ENCODE assay signal across 8 cellular contexts in genomic region chr11:111923351-111923788, GRCh38. TPM values are rescaled to one million over a fixed set of nuclear protein-coding genes. Genes with fewer than 3 reads are reported as not detected.
DNase-seq lines count a peak whose midpoint lies in the region; ATAC-seq, FAIRE-seq and TF ChIP-seq lines count a peak whose summit lies in the region.

No MANE protein-coding gene starts in this region.

- H3K27me3 Mint-ChIP-seq in H9 (ENCODE audit: low read depth) (no peaks in the 10 kb centered on the region), brain (peaks cover 10% of the 10 kb centered on the region)
- peaks cover 13% of the 10 kb centered on the region for H3K27me3 Mint-ChIP-seq in activated CD4-positive, alpha-beta T cell treated with anti-CD3 and anti-CD28 coated beads, Interleukin-2, amount 10 ng/mL, durations not matched to agents 7 days and 5 days

- no peak overlapping the region for H3K23ac ChIP-seq in H9 (ENCODE audit: insufficient read length, low read depth, low read length)

- no peak for FAIRE-seq in keratinocyte (lab: Jason Lieb, UNC)

- peak overlapping the region in 2 of 3 experiments; percentile 37 to 88; a peak in 3 of 7 replicates for H3K27ac Mint-ChIP-seq in H9
- peak overlapping the region; percentile 64 to 98 (median 94) for H3K27ac Mint-ChIP-seq in brain
- no peak overlapping the region for H3K27ac Mint-ChIP-seq in activated CD4-positive, alpha-beta T cell treated with anti-CD3 and anti-CD28 coated beads, Interleukin-2, amount 10 ng/mL, durations not matched to agents 7 days and 5 days

- no peak for TF ChIP-seq CTCF in H9 (conservative IDR thresholded peaks at IDR 0.05)
- no peak for TF ChIP-seq CTCF in brain (conservative IDR thresholded peaks at IDR 0.05)
- TF ChIP-seq CTCF in keratinocyte (optimal IDR thresholded peaks at IDR 0.05 in 1 of 3, IDR thresholded peaks at IDR 0.05 in 1 of 3, conservative IDR thresholded peaks at IDR 0.05 in 1 of 3; ENCODE audit: extremely low read depth in 1 of 3, insufficient read depth in 2 of 3, low read length in 3 of 3), result no peak
- no peak for TF ChIP-seq CTCF in smooth muscle cell (IDR thresholded peaks at IDR 0.05; ENCODE audit: borderline replicate concordance, insufficient read depth, poor library complexity, severe bottlenecking)

- H4K5ac ChIP-seq in H9 (ENCODE audit: insufficient read length, low read depth, low read length), result no peak overlapping the region

- ATAC-seq in GM21786 (IDR thresholded peaks at IDR 0.05; ENCODE audit: unreplicated experiment), result no peak

- H4K20me1 ChIP-seq in H9 (ENCODE audit: control insufficient read depth, insufficient read depth, insufficient read length), result no peaks in the 10 kb centered on the region
- no peaks in the 10 kb centered on the region for H4K20me1 ChIP-seq in keratinocyte (ENCODE audit: control insufficient read depth, extremely low read depth, insufficient read depth, low read length)
- no peaks in the 10 kb centered on the region for H4K20me1 ChIP-seq in smooth muscle cell (ENCODE audit: low read depth)

- H3K36me3 Mint-ChIP-seq in H9 (ENCODE audit: insufficient read depth in 1 of 3, low read depth in 3 of 3) (no peaks in the 10 kb centered on the region), brain (no peaks in the 10 kb centered on the region)
- no peaks in the 10 kb centered on the region for H3K36me3 Mint-ChIP-seq in activated CD4-positive, alpha-beta T cell treated with anti-CD3 and anti-CD28 coated beads, Interleukin-2, amount 10 ng/mL, durations not matched to agents 7 days and 5 days (ENCODE audit: low read depth)

- H3K9me1 ChIP-seq in keratinocyte (ENCODE audit: control insufficient read depth, extremely low read depth, insufficient read depth, low read length), result no peaks in the 10 kb centered on the region

- H3K4me1 Mint-ChIP-seq in H9 (peaks cover 36 to 40% of the 10 kb centered on the region in 2 experiments), brain (peaks cover 56% of the 10 kb centered on the region)
- H3K4me1 Mint-ChIP-seq in activated CD4-positive, alpha-beta T cell treated with anti-CD3 and anti-CD28 coated beads, Interleukin-2, amount 10 ng/mL, durations not matched to agents 7 days and 5 days, result peaks cover 20% of the 10 kb centered on the region

- POLR2A ChIA-PET in activated CD4-positive, alpha-beta T cell treated with anti-CD3 and anti-CD28 coated beads, Interleukin-2, amount 10 ng/mL, durations not matched to agents 7 days and 5 days (lab: Charles Lee), result no interaction called here

- no peak overlapping the region for H3K18ac ChIP-seq in H9 (ENCODE audit: insufficient read length, low read depth, low read length)

- CTCF ChIA-PET in activated CD4-positive, alpha-beta T cell treated with anti-CD3 and anti-CD28 coated beads, Interleukin-2, amount 10 ng/mL, durations not matched to agents 7 days and 5 days (lab: Charles Lee), result interaction anchor here (0.5 kb wide), 1 partner anchor 304 kb away, joined by 3 read pairs; no protein-coding TSS in a partner anchor

- no peaks in the 10 kb centered on the region for H3K79me1 ChIP-seq in H9 (ENCODE audit: insufficient read depth, low read depth, low read length, poor library complexity, severe bottlenecking)

- H4K91ac ChIP-seq in H9 (ENCODE audit: insufficient read length, low read depth, low read length), result no peak overlapping the region

- H3K27ac ChIP-seq in H9 (ENCODE audit: insufficient read length, low read depth, low read length), result no peak overlapping the region
- H3K27ac ChIP-seq in keratinocyte (ENCODE audit: control insufficient read depth, insufficient read depth, low read length), result no peak overlapping the region
- peak overlapping the region; percentile 45 for H3K27ac ChIP-seq in smooth muscle cell (ENCODE audit: low read depth)

- no peak overlapping the region for H3K56ac ChIP-seq in H9 (ENCODE audit: insufficient read length, low read depth, low read length)

- no peak overlapping the region for H3K4me2 ChIP-seq in H9 (ENCODE audit: insufficient read depth, insufficient read length, low read length)
- peak overlapping the region; percentile 10 for H3K4me2 ChIP-seq in keratinocyte (ENCODE audit: control insufficient read depth, extremely low read depth, insufficient read depth, low read depth, low read length)
- peak overlapping the region; percentile 46 for H3K4me2 ChIP-seq in smooth muscle cell

- H3K14ac ChIP-seq in H9 (ENCODE audit: insufficient read depth, low read length), result no peak overlapping the region; the same call in 1 of the 2 replicates

- no peak overlapping the region for H2AK5ac ChIP-seq in H9 (ENCODE audit: insufficient read length, low read length)

- H3K23me2 ChIP-seq in H9 (ENCODE audit: insufficient read length, low read depth, low read length, poor library complexity, severe bottlenecking), result peaks cover 5% of the 10 kb centered on the region

- DNase-seq in H9, result no peak
- DNase-seq in keratinocyte (ENCODE audit: low read depth, low spot score), result no peak
- no peak for DNase-seq in smooth muscle cell (lab: John Stamatoyannopoulos, UW; ENCODE audit: unreplicated experiment)
- DNase-seq in NCI-H1694 (lab: John Stamatoyannopoulos, UW), result no peak
- no peak for DNase-seq in activated CD4-positive, alpha-beta T cell treated with anti-CD3 and anti-CD28 coated beads, Interleukin-2, amount 10 ng/mL, durations not matched to agents 7 days and 5 days
- DNase-seq in Kasumi-1 (lab: John Stamatoyannopoulos, UW), result no peak

- no peak overlapping the region for H2BK5ac ChIP-seq in H9 (ENCODE audit: insufficient read length, low read length)

- H4K8ac ChIP-seq in H9 (replicated peaks; ENCODE audit: insufficient read length, low read depth, low read length), result no peak overlapping the region

- no peak overlapping the region for H2BK12ac ChIP-seq in H9 (ENCODE audit: insufficient read length, low read depth, low read length)

- no peaks in the 10 kb centered on the region for H3K27me3 ChIP-seq in H9 (ENCODE audit: insufficient read depth, low read length)
- no peaks in the 10 kb centered on the region for H3K27me3 ChIP-seq in keratinocyte (ENCODE audit: control insufficient read depth, extremely low read depth, insufficient read depth, low read length)
- H3K27me3 ChIP-seq in smooth muscle cell (ENCODE audit: low read depth), result no peaks in the 10 kb centered on the region

- H3F3A ChIP-seq in smooth muscle cell (ENCODE audit: low read depth), result peaks cover 3% of the 10 kb centered on the region

- no peak overlapping the region for H3K4me3 Mint-ChIP-seq in H9
- H3K4me3 Mint-ChIP-seq in brain, result peak overlapping the region in 4 of 5 experiments; percentile 6 to 75 (median 56)
- H3K4me3 Mint-ChIP-seq in activated CD4-positive, alpha-beta T cell treated with anti-CD3 and anti-CD28 coated beads, Interleukin-2, amount 10 ng/mL, durations not matched to agents 7 days and 5 days, result no peak overlapping the region

- H3K9me3 Mint-ChIP-seq in H9, result no peaks in the 10 kb centered on the region
- peaks cover 0 to 2% (median 0%) of the 10 kb centered on the region in 5 experiments for H3K9me3 Mint-ChIP-seq in brain
- no peaks in the 10 kb centered on the region for H3K9me3 Mint-ChIP-seq in activated CD4-positive, alpha-beta T cell treated with anti-CD3 and anti-CD28 coated beads, Interleukin-2, amount 10 ng/mL, durations not matched to agents 7 days and 5 days

- H3K36me3 ChIP-seq in keratinocyte (ENCODE audit: control insufficient read depth in 2 of 2, extremely low read depth in 1 of 2, insufficient read depth in 2 of 2, low read length in 2 of 2) (no peaks in the 10 kb centered on the region), smooth muscle cell (ENCODE audit: low read depth) (no peaks in the 10 kb centered on the region)

- no peak overlapping the region for H3T11ph ChIP-seq in H9 (ENCODE audit: low read length)

- H2BK120ac ChIP-seq in H9 (ENCODE audit: low read depth, low read length, poor library complexity, severe bottlenecking), result no peak overlapping the region

- H3K4ac ChIP-seq in H9 (ENCODE audit: low read depth, low read length), result no peak overlapping the region

- H2BK15ac ChIP-seq in H9 (ENCODE audit: low read depth, low read length), result no peak overlapping the region

- H3K9ac ChIP-seq in H9 (ENCODE audit: extremely low read depth, insufficient read length, low read length), result peak overlapping the region; percentile 13
- no peak overlapping the region for H3K9ac ChIP-seq in keratinocyte (ENCODE audit: control insufficient read depth, extremely low read depth, insufficient read depth, low read length)
- no peak overlapping the region for H3K9ac ChIP-seq in smooth muscle cell (ENCODE audit: low read depth)

- H3K79me2 ChIP-seq in H9 (ENCODE audit: insufficient read depth, low read length) (no peaks in the 10 kb centered on the region), keratinocyte (ENCODE audit: control insufficient read depth, insufficient read depth, low read length) (no peaks in the 10 kb centered on the region), smooth muscle cell (ENCODE audit: low read depth) (no peaks in the 10 kb centered on the region)

- peak overlapping the region; percentile 12 for H2AFZ ChIP-seq in H9 (ENCODE audit: low read length)
- H2AFZ ChIP-seq in keratinocyte (ENCODE audit: control insufficient read depth, low read length), result peak overlapping the region; percentile 16
- peak overlapping the region; percentile 58 for H2AFZ ChIP-seq in smooth muscle cell (ENCODE audit: low read depth)

- H3K4me1 ChIP-seq in H9 (ENCODE audit: insufficient read depth, low read length) (peaks cover 3% of the 10 kb centered on the region; the same call in 1 of the 2 replicates), keratinocyte (ENCODE audit: control insufficient read depth, extremely low read depth, insufficient read depth, low read length) (peaks cover 24% of the 10 kb centered on the region), smooth muscle cell (ENCODE audit: low read depth) (peaks cover 29% of the 10 kb centered on the region)

- H2BK20ac ChIP-seq in H9 (ENCODE audit: low read depth, low read length, poor library complexity, severe bottlenecking), result no peak overlapping the region

- dilution Hi-C loops in keratinocyte (cut with MboI; ENCODE audit: extremely low pct_ligation_motif_present, low sequenced_read_pairs), result no loop called here

- no peaks in the 10 kb centered on the region for H3K9me3 ChIP-seq in H9 (ENCODE audit: control insufficient read depth, low read depth, low read length)
- no peaks in the 10 kb centered on the region for H3K9me3 ChIP-seq in keratinocyte (ENCODE audit: control insufficient read depth, low read depth, low read length)
- no peaks in the 10 kb centered on the region for H3K9me3 ChIP-seq in smooth muscle cell (replicated peaks; ENCODE audit: low read depth)

- no CpG with 5 or more reads among the region's 5 CpGs for WGBS in H9 (ENCODE audit: extremely low coverage, insufficient read length, low lambda C conversion rate)
- 26% methylated on average over 5 of the region's 5 CpGs for WGBS in smooth muscle cell (ENCODE audit: low lambda C conversion rate)

- H3K4me3 ChIP-seq in keratinocyte (ENCODE audit: control insufficient read depth in 2 of 3, extremely low read depth in 1 of 3, insufficient read depth in 2 of 3, low read depth in 1 of 3, low read length in 3 of 3) (no peak overlapping the region), smooth muscle cell (no peak overlapping the region)

RNA-seq across cellular contexts. Expression of gene C11orf52, which starts 4.7 kb away (rescaled TPM):
- 4.0 and 4.4 TPM in 2 replicates for total RNA-seq in H9 (2021)
- polyA plus RNA-seq in brain (ENCODE audit: insufficient read depth, low read depth, low replicate concordance), result 9.1 TPM
- 2.9 to 5.5 TPM (median 3.5 TPM) in 3 replicates for polyA plus RNA-seq in keratinocyte
- 4.3 TPM for polyA plus RNA-seq in keratinocyte (2011; ENCODE audit: low read depth)
- polyA plus RNA-seq in keratinocyte (2011; cell fraction: cytosol; rRNA removed), result 3.1 and 3.3 TPM in 2 replicates
- 3.0 and 4.4 TPM in 2 replicates for polyA plus RNA-seq in keratinocyte (2011; cell fraction: nucleus; rRNA removed)
- polyA plus RNA-seq in keratinocyte (2012; ENCODE audit: low replicate concordance), result 2.7 and 7.3 TPM in 2 replicates
- 0.58 to 4.4 TPM (median 0.89 TPM) in 3 replicates for polyA minus RNA-seq in keratinocyte
- polyA minus RNA-seq in keratinocyte (2011; cell fraction: cytosol; rRNA and poly(A)+ RNA removed), result not detected
- 0.53 TPM in 1 of 2 replicates, not detected in the other for polyA minus RNA-seq in keratinocyte (2011; cell fraction: nucleus; rRNA and poly(A)+ RNA removed)
- 0.90 and 3.0 TPM in 2 replicates for total RNA-seq in smooth muscle cell
- 0.64 and 1.2 TPM in 2 replicates for polyA plus RNA-seq in smooth muscle cell
- under 1 TPM in 1 of 2 experiments, not detected in 1; 0.27 TPM for total RNA-seq in activated CD4-positive, alpha-beta T cell treated with anti-CD3 and anti-CD28 coated beads, Interleukin-2, amount 10 ng/mL, durations not matched to agents 7 days and 5 days

RNA-seq across cellular contexts. Expression of gene HSPB2, which starts 10.8 kb away (rescaled TPM):
- 0.22 TPM in 1 of 2 replicates, not detected in the other for total RNA-seq in H9 (2021)
- polyA plus RNA-seq in brain (ENCODE audit: insufficient read depth, low read depth, low replicate concordance), result 4.3 TPM
- polyA plus RNA-seq in keratinocyte, result 0.08 to 0.98 TPM (median 0.22 TPM) in 3 replicates
- polyA plus RNA-seq in keratinocyte (2011; ENCODE audit: low read depth), result not detected
- 0.55 TPM in 1 of 2 replicates, not detected in the other for polyA plus RNA-seq in keratinocyte (2011; cell fraction: cytosol; rRNA removed)
- 0.28 and 0.40 TPM in 2 replicates for polyA plus RNA-seq in keratinocyte (2011; cell fraction: nucleus; rRNA removed)
- polyA plus RNA-seq in keratinocyte (2012; ENCODE audit: low replicate concordance), result 0.48 and 1.2 TPM in 2 replicates
- 0.63 TPM in 1 of 3 replicates, not detected in the others for polyA minus RNA-seq in keratinocyte
- polyA minus RNA-seq in keratinocyte (2011; cell fraction: cytosol; rRNA and poly(A)+ RNA removed), result not detected
- not detected in 2 replicates for polyA minus RNA-seq in keratinocyte (2011; cell fraction: nucleus; rRNA and poly(A)+ RNA removed)
- total RNA-seq in smooth muscle cell, result not detected in 2 replicates
- 0.18 and 0.87 TPM in 2 replicates for polyA plus RNA-seq in smooth muscle cell
- total RNA-seq in activated CD4-positive, alpha-beta T cell treated with anti-CD3 and anti-CD28 coated beads, Interleukin-2, amount 10 ng/mL, durations not matched to agents 7 days and 5 days, result not detected

RNA-seq across cellular contexts. Expression of gene CRYAB, which starts 11.8 kb away (rescaled TPM):
- total RNA-seq in H9 (2021), result 1.1 TPM in 1 of 2 replicates, not detected in the other
- polyA plus RNA-seq in brain (ENCODE audit: insufficient read depth, low read depth, low replicate concordance), result 1,548 TPM
- polyA plus RNA-seq in keratinocyte, result 7.4 to 47.9 TPM (median 11.0 TPM) in 3 replicates
- 264 TPM for polyA plus RNA-seq in keratinocyte (2011; ENCODE audit: low read depth)
- polyA plus RNA-seq in keratinocyte (2011; cell fraction: cytosol; rRNA removed), result 61.4 and 90.5 TPM in 2 replicates
- polyA plus RNA-seq in keratinocyte (2011; cell fraction: nucleus; rRNA removed), result 56.5 and 64.7 TPM in 2 replicates
- 11.6 and 2,032 TPM in 2 replicates for polyA plus RNA-seq in keratinocyte (2012; ENCODE audit: low replicate concordance)
- polyA minus RNA-seq in keratinocyte, result 2.3 to 18.6 TPM (median 15.9 TPM) in 3 replicates
- 9.0 TPM for polyA minus RNA-seq in keratinocyte (2011; cell fraction: cytosol; rRNA and poly(A)+ RNA removed)
- 18.0 and 22.3 TPM in 2 replicates for polyA minus RNA-seq in keratinocyte (2011; cell fraction: nucleus; rRNA and poly(A)+ RNA removed)
- total RNA-seq in smooth muscle cell, result 26.6 and 47.4 TPM in 2 replicates
- 97.4 and 125 TPM in 2 replicates for polyA plus RNA-seq in smooth muscle cell
- total RNA-seq in activated CD4-positive, alpha-beta T cell treated with anti-CD3 and anti-CD28 coated beads, Interleukin-2, amount 10 ng/mL, durations not matched to agents 7 days and 5 days, result not detected

RNA-seq across cellular contexts. Expression of gene DIXDC1, which starts 13.8 kb away (rescaled TPM):
- total RNA-seq in H9 (2021) (10.1 and 10.8 TPM in 2 replicates), smooth muscle cell (19.7 and 24.8 TPM in 2 replicates)
- polyA plus RNA-seq in brain (ENCODE audit: insufficient read depth, low read depth, low replicate concordance) (13.6 TPM), keratinocyte (5.9 to 13.2 TPM (median 7.8 TPM) in 3 replicates), smooth muscle cell (11.9 and 12.4 TPM in 2 replicates)
- polyA plus RNA-seq in keratinocyte (2011; ENCODE audit: low read depth), result 20.1 TPM
- 11.0 and 15.2 TPM in 2 replicates for polyA plus RNA-seq in keratinocyte (2011; cell fraction: cytosol; rRNA removed)
- polyA plus RNA-seq in keratinocyte (2011; cell fraction: nucleus; rRNA removed), result 11.4 and 12.8 TPM in 2 replicates
- polyA plus RNA-seq in keratinocyte (2012; ENCODE audit: low replicate concordance), result 4.3 and 6.6 TPM in 2 replicates
- 3.8 to 17.6 TPM (median 10.7 TPM) in 3 replicates for polyA minus RNA-seq in keratinocyte
- 14.0 TPM for polyA minus RNA-seq in keratinocyte (2011; cell fraction: cytosol; rRNA and poly(A)+ RNA removed)
- 13.1 and 24.3 TPM in 2 replicates for polyA minus RNA-seq in keratinocyte (2011; cell fraction: nucleus; rRNA and poly(A)+ RNA removed)
- 1 to 10 TPM; 3.1 to 4.1 TPM for total RNA-seq in activated CD4-positive, alpha-beta T cell treated with anti-CD3 and anti-CD28 coated beads, Interleukin-2, amount 10 ng/mL, durations not matched to agents 7 days and 5 days

RNA-seq across cellular contexts. Expression of gene CFAP68, which starts 44.0 kb away (rescaled TPM):
- total RNA-seq in H9 (2021) (21.6 and 23.4 TPM in 2 replicates), smooth muscle cell (2.7 and 10.5 TPM in 2 replicates)
- polyA plus RNA-seq in brain (ENCODE audit: insufficient read depth, low read depth, low replicate concordance) (54.4 TPM), keratinocyte (33.0 to 63.8 TPM (median 58.9 TPM) in 3 replicates), smooth muscle cell (17.6 and 19.2 TPM in 2 replicates)
- 10.7 TPM for polyA plus RNA-seq in keratinocyte (2011; ENCODE audit: low read depth)
- 47.9 and 77.0 TPM in 2 replicates for polyA plus RNA-seq in keratinocyte (2011; cell fraction: cytosol; rRNA removed)
- polyA plus RNA-seq in keratinocyte (2011; cell fraction: nucleus; rRNA removed), result 18.0 and 18.4 TPM in 2 replicates
- 32.5 and 39.3 TPM in 2 replicates for polyA plus RNA-seq in keratinocyte (2012; ENCODE audit: low replicate concordance)
- polyA minus RNA-seq in keratinocyte, result 22.4 to 29.5 TPM (median 24.0 TPM) in 3 replicates
- polyA minus RNA-seq in keratinocyte (2011; cell fraction: cytosol; rRNA and poly(A)+ RNA removed), result 5.4 TPM
- polyA minus RNA-seq in keratinocyte (2011; cell fraction: nucleus; rRNA and poly(A)+ RNA removed), result 3.4 and 9.5 TPM in 2 replicates
- total RNA-seq in activated CD4-positive, alpha-beta T cell treated with anti-CD3 and anti-CD28 coated beads, Interleukin-2, amount 10 ng/mL, durations not matched to agents 7 days and 5 days, result 10 to 100 TPM; 18.3 to 26.5 TPM

Comparison
In these comparisons a context has a peak if more than half of its experiments do, and no peak if none do; other contexts are left out.
1. H3K4me3 Mint-ChIP-seq: peak in brain (4 of 5); none in H9 (0 of 2) and activated CD4-positive, alpha-beta T cell treated with anti-CD3 and anti-CD28 coated beads, Interleukin-2, amount 10 ng/mL, durations not matched to agents 7 days and 5 days (single experiment).
2. RNA of gene CRYAB, which starts 11.8 kb away (total RNA-seq): 26.6 to 47.4 TPM in smooth muscle cell; 1.1 TPM in H9 and not detected in activated CD4-positive, alpha-beta T cell treated with anti-CD3 and anti-CD28 coated beads, Interleukin-2, amount 10 ng/mL, durations not matched to agents 7 days and 5 days; every median in the first group is over 10 times any median in the second.
3. Peak in every context shown above with its lines, with median percentiles within 50 percentile points of each other: H2AFZ ChIP-seq.